26 cellular contexts compared by ENCODE assay signal in the genomic region with DNA sequence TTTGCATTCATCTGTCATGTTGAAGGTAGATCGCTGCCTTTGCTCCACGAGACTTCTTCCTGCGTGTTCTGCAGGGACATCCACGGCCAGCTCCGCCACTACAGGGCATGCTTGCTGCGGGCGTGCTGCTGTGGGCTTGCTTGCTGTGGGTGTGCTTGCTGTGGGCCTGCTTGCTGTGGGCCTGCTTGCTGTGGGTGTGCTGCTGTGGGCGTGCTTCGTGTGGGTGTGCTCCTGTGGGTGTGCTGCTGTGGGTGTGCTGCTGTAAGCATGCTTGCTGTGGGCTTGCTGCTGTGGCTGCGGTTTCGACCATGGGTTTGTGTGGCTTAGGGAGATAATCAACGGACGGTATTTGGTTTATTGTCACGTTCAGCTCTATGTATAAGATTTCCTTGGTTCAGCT.
"Had no signal": no experiment of that assay in that cellular context is flagged by ENCODE, and none has a peak within 500 bp of the region (broad histone marks: within the 10 kb centered on the region; RNA-seq: fewer than 3 reads in every experiment).

No MANE protein-coding gene starts in this region.

- H3K27me3 ChIP-seq: MG63, Peyer's patch, SJSA1 had no signal

- H3K4me2 ChIP-seq: PC-9 had no signal

- ATAC-seq: HepG2 had no signal

- DNase-seq: IMR-90, Karpas-422, KG1, MG63, NCI-H1092, NCI-H1105 treated with DMSO at 0.1 percent for 48 hours, NCI-H1417 treated with DMSO at 0.1 percent for 48 hours, NCI-H146, NCI-H187, NCI-H2029, NCI-H2081 treated with DMSO at 0.1 percent for 48 hours, NCI-H2171, NCI-H226, NCI-H446, NCI-H510A, NCI-H524 treated with DMSO at 0.1 percent for 48 hours, NCI-H69, NCI-H774, PC-9, Peyer's patch, Right ventricle myocardium superior, RPMI8226, SIG-M5 had no signal

- FAIRE-seq: HepG2 had no signal

- H3K4me1 ChIP-seq: Peyer's patch, SJSA1 had no signal

- H3K27ac ChIP-seq: PC-9, Peyer's patch, SJSA1, SK-N-MC had no signal

- H3K36me3 ChIP-seq: MG63, Peyer's patch, SJSA1 had no signal

- H2AFZ ChIP-seq: PC-9 had no signal

- H3K9me3 ChIP-seq: MG63, Peyer's patch, SJSA1 had no signal

- H3K4me3 ChIP-seq: MG63, PC-9, Peyer's patch, SJSA1, SK-N-MC had no signal
